ENCODE assay signal across 16 cellular contexts in genomic region chr10:123250640-123251039, GRCh38.
A peak's percentile ranks its signal among the peaks of the same experiment; 100 is the strongest.
DNase-seq lines count a peak whose midpoint lies in the region; ATAC-seq, FAIRE-seq and TF ChIP-seq lines count a peak whose summit lies in the region.
"Had no signal": no experiment of that assay in that cellular context is flagged by ENCODE, and none has a peak within 500 bp of the region (broad histone marks: within the 10 kb centered on the region; RNA-seq: fewer than 3 reads in every experiment).

No MANE protein-coding gene starts in this region.

- H3K9me3 ChIP-seq in BLaER1 (peaks cover 20% of the 10 kb centered on the region), SJCRH30 (replicated peaks) (no peaks in the 10 kb centered on the region)
- H3K9me3 ChIP-seq in BLaER1 treated with 17β-estradiol and CSF1 and Interleukin-3, amounts not matched to agents 10 nM and 100 nM (replicated peaks in 1 of 11): peaks cover 0 to 28% (median 17%) of the 10 kb centered on the region in 11 experiments; a peak in 16 of 22 replicates
- H3K9me3 ChIP-seq: HAP-1, SJSA1 had no signal

- peaks cover 74% of the 10 kb centered on the region for H3K4me1 ChIP-seq in BLaER1
- H3K4me1 ChIP-seq in BLaER1 treated with 17β-estradiol and CSF1 and Interleukin-3, amounts not matched to agents 10 nM and 100 nM: peaks cover 8 to 74% (median 52%) of the 10 kb centered on the region in 10 experiments; a peak in 18 of 20 replicates
- peaks cover 10% of the 10 kb centered on the region for H3K4me1 ChIP-seq in SJCRH30
- H3K4me1 ChIP-seq: SJSA1 had no signal

- FAIRE-seq in D721Med (lab: Jason Lieb, UNC): no peak

- H3K27me3 ChIP-seq in BLaER1: no peaks in the 10 kb centered on the region
- no peaks in the 10 kb centered on the region for H3K27me3 ChIP-seq in BLaER1 treated with 17β-estradiol and CSF1 and Interleukin-3, amounts not matched to agents 10 nM and 100 nM
- H3K27me3 ChIP-seq in SJCRH30: no peaks in the 10 kb centered on the region
- H3K27me3 ChIP-seq: SJSA1 had no signal

- H3K36me3 ChIP-seq in BLaER1 (peaks cover 28% of the 10 kb centered on the region; the same call in 1 of the 2 replicates), SJCRH30 (no peaks in the 10 kb centered on the region)
- peaks cover 0 to 12% (median 3%) of the 10 kb centered on the region in 11 experiments; a peak in 8 of 22 replicates for H3K36me3 ChIP-seq in BLaER1 treated with 17β-estradiol and CSF1 and Interleukin-3, amounts not matched to agents 10 nM and 100 nM
- H3K36me3 ChIP-seq: HAP-1, SJSA1 had no signal

- no peaks in the 10 kb centered on the region for H4K20me1 ChIP-seq in BLaER1
- H4K20me1 ChIP-seq in BLaER1 treated with 17β-estradiol and CSF1 and Interleukin-3, amounts not matched to agents 10 nM and 100 nM: no peaks in the 10 kb centered on the region

- peak; percentile 92 for DNase-seq in NCI-H146 (lab: John Stamatoyannopoulos, UW)
- peak in 1 of 2 experiments; percentile 12 for DNase-seq in SJCRH30
- no peak for DNase-seq in stimulated activated CD4-positive, alpha-beta T cell treated with anti-CD3 and anti-CD28 coated beads, Interleukin-2, amount 100 ng/mL, for 24 hours
- DNase-seq in D721Med (ENCODE audit: insufficient read length, low spot score): no peak
- DNase-seq: ACHN, GDM1, MM.1S, NCI-H1105 treated with DMSO at 0.1 percent for 48 hours, NCI-H2029 treated with DMSO at 0.1 percent for 48 hours, NCI-H446 treated with DMSO at 0.1 percent for 48 hours had no signal

- H3K4me2 ChIP-seq in BLaER1: peak overlapping the region; percentile 81
- peak overlapping the region in 8 of 11 experiments; percentile 6 to 93 (median 83); a peak in 16 of 22 replicates for H3K4me2 ChIP-seq in BLaER1 treated with 17β-estradiol and CSF1 and Interleukin-3, amounts not matched to agents 10 nM and 100 nM

- H3K9ac ChIP-seq in BLaER1: peak overlapping the region; percentile 49; the same call in 1 of the 2 replicates
- no peak overlapping the region for H3K9ac ChIP-seq in BLaER1 treated with 17β-estradiol and CSF1 and Interleukin-3, amounts not matched to agents 10 nM and 100 nM

- no peak for ATAC-seq in GM18873 (IDR thresholded peaks at IDR 0.05; ENCODE audit: low FRiP score, unreplicated experiment)
- no peak for ATAC-seq in HG02759 (IDR thresholded peaks at IDR 0.05; ENCODE audit: unreplicated experiment)

- H3K4me3 ChIP-seq in BLaER1 (no peak overlapping the region), SJCRH30 (no peak overlapping the region)
- no peak overlapping the region for H3K4me3 ChIP-seq in BLaER1 treated with 17β-estradiol and CSF1 and Interleukin-3, amounts not matched to agents 10 nM and 100 nM
- H3K4me3 ChIP-seq: HAP-1, SJSA1 had no signal

- no peak for TF ChIP-seq CTCF in D721Med (IDR thresholded peaks at IDR 0.05; ENCODE audit: insufficient read depth, missing control alignments)

- peak overlapping the region; percentile 45 for H3K27ac ChIP-seq in BLaER1
- H3K27ac ChIP-seq in BLaER1 treated with 17β-estradiol and CSF1 and Interleukin-3, amounts not matched to agents 10 nM and 100 nM: no peak overlapping the region
- peak overlapping the region; percentile 29; the same call in 1 of the 2 replicates for H3K27ac ChIP-seq in SJCRH30
- H3K27ac ChIP-seq: SJSA1 had no signal

Comparison
In these comparisons a context has a peak if more than half of its experiments do, and no peak if none do; other contexts are left out.
1. H3K27ac ChIP-seq: peak in BLaER1 (single experiment) and SJCRH30 (single experiment); none in BLaER1 treated with 17β-estradiol and CSF1 and Interleukin-3, amounts not matched to agents 10 nM and 100 nM (0 of 11).